8 cellular contexts compared by ENCODE assay signal in genomic region chr5:39424751-39425524, GRCh38. TPM values are rescaled to one million over a fixed set of nuclear protein-coding genes. Genes with fewer than 3 reads are reported as not detected.
DNase-seq lines count a peak whose midpoint lies in the region; ATAC-seq and TF ChIP-seq lines count a peak whose summit lies in the region.

TSS of gene DAB2 (minus strand) at chr5:39424980. CDS start at chr5:39394320, 30,660 bp downstream.

- no peaks in the 10 kb centered on the region for H3K9me3 Mint-ChIP-seq in CD8-positive, alpha-beta T cell
- no peaks in the 10 kb centered on the region for H3K9me3 Mint-ChIP-seq in osteocyte (ENCODE audit: unreplicated experiment)

- no peaks in the 10 kb centered on the region for H3K36me3 ChIP-seq in CD8-positive, alpha-beta T cell (ENCODE audit: insufficient read depth, low read length)
- H3K36me3 ChIP-seq in cardiac muscle cell (no peaks in the 10 kb centered on the region), tibial nerve (no peaks in the 10 kb centered on the region)

- no peak within 1 kb of the TSS for H3K27ac Mint-ChIP-seq in CD8-positive, alpha-beta T cell
- peak within 1 kb of the TSS; percentile 88 for H3K27ac Mint-ChIP-seq in osteocyte (ENCODE audit: unreplicated experiment)

- peak within 1 kb of the TSS; percentile 78 for H3K4me3 Mint-ChIP-seq in CD8-positive, alpha-beta T cell
- peak within 1 kb of the TSS; percentile 96 for H3K4me3 Mint-ChIP-seq in osteocyte (ENCODE audit: unreplicated experiment)

- H3K27me3 Mint-ChIP-seq in CD8-positive, alpha-beta T cell (ENCODE audit: low read depth) = peaks cover 44% of the 10 kb centered on the region
- no peaks in the 10 kb centered on the region for H3K27me3 Mint-ChIP-seq in osteocyte (ENCODE audit: unreplicated experiment)

- TF ChIP-seq POLR2A in tibial nerve (IDR thresholded peaks at IDR 0.05) = peak in 1 of 2 donors; percentile 53

- peak; percentile 78 for ATAC-seq in CD8-positive, alpha-beta T cell
- ATAC-seq in HG03103 (IDR thresholded peaks at IDR 0.05; ENCODE audit: low read depth, unreplicated experiment) = peak; percentile 47

- H3K27ac ChIP-seq in CD8-positive, alpha-beta T cell (ENCODE audit: low read depth, low read length) = no peak within 1 kb of the TSS
- H3K27ac ChIP-seq in cardiac muscle cell (peak within 1 kb of the TSS; percentile 50), tibial nerve (peak within 1 kb of the TSS; percentile 21 to 91 (median 72))

- peaks cover 5% of the 10 kb centered on the region for H3K27me3 ChIP-seq in CD8-positive, alpha-beta T cell (ENCODE audit: insufficient read depth, low read length)
- H3K27me3 ChIP-seq in cardiac muscle cell (no peaks in the 10 kb centered on the region), tibial nerve (no peaks in the 10 kb centered on the region)

- TF ChIP-seq EP300 in tibial nerve (IDR thresholded peaks at IDR 0.05) = peak in 1 of 2 donors; percentile 83

- peak in 6 of 7 experiments; percentile 30 to 65 (median 34) for DNase-seq in CD8-positive, alpha-beta T cell
- DNase-seq in SKM-1 (lab: John Stamatoyannopoulos, UW; ENCODE audit: unreplicated experiment) (peak; percentile 81), amniotic stem cell (lab: John Stamatoyannopoulos, UW) (peak; percentile 91), cardiac muscle cell (ENCODE audit: low read depth in 1 of 2, low spot score in 1 of 2) (peak; percentile 88 to 97), osteocyte (ENCODE audit: extremely low spot score, unreplicated experiment) (peak; percentile 96), tibial nerve (ENCODE audit: low spot score in 2 of 2) (peak; percentile 71 to 76), DMS153 treated with DMSO at 0.1 percent for 48 hours (lab: John Stamatoyannopoulos, UW; ENCODE audit: unreplicated experiment) (no peak)

- H3K4me1 ChIP-seq in CD8-positive, alpha-beta T cell (ENCODE audit: insufficient read depth, low read length) = peaks cover 10% of the 10 kb centered on the region
- H3K4me1 ChIP-seq in cardiac muscle cell (ENCODE audit: low read depth) = peaks cover 12% of the 10 kb centered on the region
- peaks cover 0 to 58% (median 19%) of the 10 kb centered on the region in 4 donors for H3K4me1 ChIP-seq in tibial nerve

- POLR2A ChIA-PET in CD8-positive, alpha-beta T cell (lab: Charles Lee) = interaction anchor here (0.8 kb wide), 1 partner anchor 40 kb away, joined by 3 read pairs; no protein-coding TSS in a partner anchor

- TF ChIP-seq CTCF in CD8-positive, alpha-beta T cell (IDR thresholded peaks at IDR 0.05) = peak; percentile 34
- TF ChIP-seq CTCF in cardiac muscle cell (IDR thresholded peaks at IDR 0.05; ENCODE audit: low read depth, low read length) = peak; percentile 77
- TF ChIP-seq CTCF in osteocyte (IDR thresholded peaks at IDR 0.05) = peak; percentile 88
- TF ChIP-seq CTCF in tibial nerve (IDR thresholded peaks at IDR 0.05) = peak in 4 of 5 experiments; percentile 38 to 55 (median 46)

- 1% methylated on average over 46 to 51 of the region's 51 CpGs for WGBS in tibial nerve, 2 donors

- peak within 1 kb of the TSS; percentile 54 for H3K4me3 ChIP-seq in CD8-positive, alpha-beta T cell (ENCODE audit: low read depth, low read length)
- H3K4me3 ChIP-seq in cardiac muscle cell (peak within 1 kb of the TSS; percentile 40), tibial nerve (peak within 1 kb of the TSS; percentile 41 to 73 (median 58))

- CTCF ChIA-PET in CD8-positive, alpha-beta T cell (lab: Charles Lee) = interaction anchor here (0.9 kb wide), 1 partner anchor 18 kb away, joined by 3 read pairs; no protein-coding TSS in a partner anchor

- no peaks in the 10 kb centered on the region for H3K36me3 Mint-ChIP-seq in CD8-positive, alpha-beta T cell
- H3K36me3 Mint-ChIP-seq in osteocyte (ENCODE audit: unreplicated experiment) = peaks cover 12% of the 10 kb centered on the region

- intact Hi-C loops in CD8-positive, alpha-beta T cell (cut with DNase I, micrococcal nuclease) = no loop called here

- H3K9me3 ChIP-seq in CD8-positive, alpha-beta T cell (ENCODE audit: low read length) = no peaks in the 10 kb centered on the region
- H3K9me3 ChIP-seq in cardiac muscle cell (ENCODE audit: low read depth) (no peaks in the 10 kb centered on the region), tibial nerve (no peaks in the 10 kb centered on the region)

- H3K4me1 Mint-ChIP-seq in CD8-positive, alpha-beta T cell (ENCODE audit: low read depth) = peaks cover 6% of the 10 kb centered on the region
- H3K4me1 Mint-ChIP-seq in osteocyte (ENCODE audit: unreplicated experiment) = peaks cover 71% of the 10 kb centered on the region

RNA-seq across cellular contexts. Expression of gene DAB2, which starts in this region (rescaled TPM):
- not detected for total RNA-seq in CD8-positive, alpha-beta T cell
- total RNA-seq in cardiac muscle cell = 7.5 and 11.4 TPM in 2 replicates
- 8.7 and 13.2 TPM in 2 replicates for polyA plus RNA-seq in cardiac muscle cell
- 186 and 195 TPM in 2 replicates for total RNA-seq in osteocyte
- total RNA-seq in tibial nerve = 100 to 1,000 TPM in 3 of 4 donors, 10 to 100 TPM in 1; 73.6 to 144 (median 115) TPM

Comparison
In these comparisons a context has a peak if more than half of its experiments do, and no peak if none do; other contexts are left out.
1. Peak in DNase-seq, ATAC-seq and H3K4me3 ChIP-seq in CD8-positive, alpha-beta T cell; RNA of the gene not detected or under 1 TPM.
2. CTCF ChIP-seq: peak in every context shown above with its lines; median percentile 88 in osteocyte; 77 in cardiac muscle cell; 46 in tibial nerve; 34 in CD8-positive, alpha-beta T cell.